ENCODE assay signal across 1 cellular context in the genomic region with DNA sequence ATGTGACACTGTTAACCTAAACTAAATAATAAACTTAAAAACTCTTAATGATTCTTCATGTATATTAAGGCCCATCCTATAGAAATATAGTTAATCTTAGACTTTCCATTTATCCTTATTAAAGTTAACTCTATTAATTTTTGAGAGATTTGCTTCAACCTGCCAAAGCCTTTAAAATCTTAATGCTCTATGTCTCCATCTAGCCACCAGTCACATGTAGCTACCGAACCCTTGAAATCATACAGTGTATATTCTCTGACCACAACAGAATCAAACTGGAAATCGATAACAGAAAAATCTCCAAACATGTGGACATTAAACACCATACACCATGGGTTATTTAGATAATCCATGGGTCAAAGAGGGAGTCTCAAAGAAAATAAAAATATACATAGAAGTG.
TF ChIP-seq lines count a peak whose summit lies in the region.

No MANE protein-coding gene starts in this region.

TF ChIP-seq in H1, 55 proteins besides CTCF, POLR2A, EP300 and RAD21:
- TF ChIP-seq HDAC2 (IDR thresholded peaks at IDR 0.05; ENCODE audit: borderline replicate concordance in 1 of 2, low read depth in 2 of 2, low read length in 2 of 2) (no peak), SIRT6 (IDR thresholded peaks at IDR 0.05; ENCODE audit: low read length) (no peak), SP4 (IDR thresholded peaks at IDR 0.05; ENCODE audit: low read length) (no peak)
